Comparison of ENCODE assay signal across 8 cellular contexts in genomic region chr20:31738729-31739549, GRCh38. TPM values are rescaled to one million over a fixed set of nuclear protein-coding genes. Genes with fewer than 3 reads are reported as not detected.
DNase-seq lines count a peak whose midpoint lies in the region; TF ChIP-seq lines count a peak whose summit lies in the region.

TSS of gene TPX2 (plus strand) at chr20:31739290. CDS start at chr20:31757477, 18,187 bp downstream.

- DNase-seq in GM03348 (ENCODE audit: low spot score), result peak; percentile 97
- peak; percentile 98 for DNase-seq in HCEC 1CT
- peak; percentile 96 for DNase-seq in MM.1S
- peak; percentile 97 for DNase-seq in SHP77 treated with DMSO at 0.1 percent for 48 hours (lab: John Stamatoyannopoulos, UW)
- DNase-seq in activated effector memory CD4-positive, alpha-beta T cell treated with anti-CD3 and anti-CD28 coated beads, Interleukin-2, amount 50 U/mL, for 16 hours, result peak; percentile 93
- DNase-seq in foreskin fibroblast, result peak; percentile 95 to 98
- peak; percentile 98 for DNase-seq in neural progenitor cell (ENCODE audit: low spot score)

- H3K4me1 Mint-ChIP-seq in neural progenitor cell, result peaks cover 5% of the 10 kb centered on the region

- TF ChIP-seq CTCF in MM.1S (IDR thresholded peaks at IDR 0.05; ENCODE audit: low read length) (peak; percentile 21; the same call in 1 of the 2 replicates), foreskin fibroblast (IDR thresholded peaks at IDR 0.05; ENCODE audit: low read depth, low read length) (no peak), neural progenitor cell (IDR thresholded peaks at IDR 0.05) (peak; percentile 42)

- peaks cover 49% of the 10 kb centered on the region for H3K79me2 ChIP-seq in MM.1S (ENCODE audit: low read length)
- H3K79me2 ChIP-seq in neural progenitor cell (ENCODE audit: low read depth), result peaks cover 52% of the 10 kb centered on the region

- no peaks in the 10 kb centered on the region for H4K20me1 ChIP-seq in MM.1S (ENCODE audit: insufficient read depth, low read length)
- peaks cover 25% of the 10 kb centered on the region for H4K20me1 ChIP-seq in neural progenitor cell (ENCODE audit: low read depth)

- peak within 1 kb of the TSS; percentile 48; the same call in 1 of the 2 replicates for H3K27ac ChIP-seq in MM.1S (ENCODE audit: low read length)
- peak within 1 kb of the TSS; percentile 22 for H3K27ac ChIP-seq in neural progenitor cell
- peak within 1 kb of the TSS; percentile 86 for H3K27ac ChIP-seq in subcutaneous abdominal adipose tissue (ENCODE audit: low read depth, low read length)

- no peaks in the 10 kb centered on the region for H3K27me3 ChIP-seq in MM.1S (replicated peaks; ENCODE audit: insufficient read depth, low read length)
- no peaks in the 10 kb centered on the region for H3K27me3 ChIP-seq in neural progenitor cell
- H3K27me3 ChIP-seq in subcutaneous abdominal adipose tissue (ENCODE audit: control insufficient read depth in 5 of 5, insufficient read depth in 4 of 5, low read length in 5 of 5), result no peaks in the 10 kb centered on the region

- H3F3A ChIP-seq in MM.1S (ENCODE audit: insufficient read depth, low read length) (no peaks in the 10 kb centered on the region), neural progenitor cell (ENCODE audit: low read depth) (peaks cover 5% of the 10 kb centered on the region)

- H3K4me1 ChIP-seq in MM.1S (ENCODE audit: low read length) (peaks cover 14% of the 10 kb centered on the region; the same call in 1 of the 2 replicates), neural progenitor cell (peaks cover 11% of the 10 kb centered on the region), subcutaneous abdominal adipose tissue (ENCODE audit: control insufficient read depth in 5 of 5, insufficient read depth in 5 of 5, low read length in 5 of 5) (peaks cover 0 to 19% (median 16%) of the 10 kb centered on the region in 5 donors)

- peaks cover 2% of the 10 kb centered on the region for H3K36me3 Mint-ChIP-seq in neural progenitor cell

- peak within 1 kb of the TSS; percentile 91 for H3K4me3 ChIP-seq in MM.1S (ENCODE audit: low read length)
- H3K4me3 ChIP-seq in foreskin fibroblast (ENCODE audit: low read depth in 1 of 2, low read length in 2 of 2), result peak within 1 kb of the TSS; percentile 63 to 94
- peak within 1 kb of the TSS; percentile 92 for H3K4me3 ChIP-seq in neural progenitor cell
- H3K4me3 ChIP-seq in subcutaneous abdominal adipose tissue (ENCODE audit: low read depth in 1 of 5, low read length in 5 of 5), result peak within 1 kb of the TSS; percentile 75 to 92 (median 90)

- H3K27ac Mint-ChIP-seq in neural progenitor cell, result no peak within 1 kb of the TSS

- H3K27me3 Mint-ChIP-seq in neural progenitor cell (ENCODE audit: insufficient read depth, low read depth), result no peaks in the 10 kb centered on the region

- H3K9me3 Mint-ChIP-seq in neural progenitor cell, result peaks cover 2% of the 10 kb centered on the region

- H3K9ac ChIP-seq in MM.1S (ENCODE audit: low read length) (peak within 1 kb of the TSS; percentile 75), neural progenitor cell (peak within 1 kb of the TSS; percentile 65), subcutaneous abdominal adipose tissue (ENCODE audit: low read length in 5 of 5) (peak within 1 kb of the TSS; percentile 72 to 88 (median 81))

- H3K36me3 ChIP-seq in MM.1S (replicated peaks; ENCODE audit: insufficient read depth, low read length) (no peaks in the 10 kb centered on the region; the same call in 1 of the 2 replicates), neural progenitor cell (no peaks in the 10 kb centered on the region), subcutaneous abdominal adipose tissue (ENCODE audit: control insufficient read depth in 5 of 5, insufficient read depth in 5 of 5, low read length in 5 of 5) (no peaks in the 10 kb centered on the region)

- no peaks in the 10 kb centered on the region for H3K9me3 ChIP-seq in MM.1S (replicated peaks; ENCODE audit: insufficient read depth, low read length)
- H3K9me3 ChIP-seq in neural progenitor cell (ENCODE audit: low read depth), result no peaks in the 10 kb centered on the region
- no peaks in the 10 kb centered on the region for H3K9me3 ChIP-seq in subcutaneous abdominal adipose tissue (ENCODE audit: control insufficient read depth in 5 of 5, low read length in 5 of 5)

- H2AFZ ChIP-seq in MM.1S (ENCODE audit: low read length) (peak within 1 kb of the TSS; percentile 93), neural progenitor cell (replicated peaks) (peak within 1 kb of the TSS; percentile 83)

- H3K9me2 ChIP-seq in MM.1S (replicated peaks; ENCODE audit: insufficient read depth, low read length), result no peaks in the 10 kb centered on the region

- H3K4me3 Mint-ChIP-seq in neural progenitor cell, result no peak within 1 kb of the TSS

- H3K4me2 ChIP-seq in MM.1S (ENCODE audit: low read depth, low read length), result peak within 1 kb of the TSS; percentile 97
- H3K4me2 ChIP-seq in neural progenitor cell, result peak within 1 kb of the TSS; percentile 79

RNA-seq across cellular contexts. Expression of gene TPX2, which starts in this region (rescaled TPM):
- total RNA-seq in neural progenitor cell (ENCODE audit: low replicate concordance), result 226 and 278 TPM in 2 replicates

Comparison
In these comparisons a context has a peak if more than half of its experiments do, and no peak if none do; other contexts are left out.
1. Peak in every context shown above with its lines: DNase-seq, H3K4me3 ChIP-seq and H3K27ac ChIP-seq.
2. H3K27ac ChIP-seq: peak in every context shown above with its lines; median percentile 86 in subcutaneous abdominal adipose tissue; 48 in MM.1S; 22 in neural progenitor cell.